In the genomic region with DNA sequence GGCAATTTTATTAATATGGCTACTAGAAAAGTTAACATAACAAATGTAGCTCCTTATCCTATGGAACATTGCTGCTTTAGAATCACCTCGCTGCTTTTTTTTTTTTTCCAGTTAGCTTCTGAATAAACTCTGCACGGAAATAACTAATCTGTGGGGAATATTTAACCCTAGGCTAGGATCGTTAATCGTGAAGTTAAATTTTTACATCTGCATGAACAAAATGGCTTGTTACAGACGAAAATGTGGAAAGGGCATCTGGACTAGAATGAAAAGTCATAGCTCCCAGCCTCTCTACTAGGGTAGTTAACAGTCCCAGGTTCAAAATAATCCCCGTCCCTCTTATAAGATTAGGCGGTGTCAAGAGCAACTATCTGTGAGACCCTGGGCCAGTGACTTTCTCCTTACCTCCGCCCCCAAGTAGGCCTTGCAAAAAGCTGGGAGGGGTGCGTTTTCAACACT, we compare ENCODE assay signal across 8 cellular contexts. TPM values are rescaled to one million over a fixed set of nuclear protein-coding genes. Genes with fewer than 3 reads are reported as not detected.
DNase-seq lines count a peak whose midpoint lies in the region; ATAC-seq and TF ChIP-seq lines count a peak whose summit lies in the region.

No MANE protein-coding gene starts in this region.

- peak overlapping the region; percentile 51 for H3K27ac ChIP-seq in PC-3 (ENCODE audit: low read length)

- no peaks in the 10 kb centered on the region for H3K9me2 ChIP-seq in PC-3 (replicated peaks; ENCODE audit: low read length)

- H3K9me3 ChIP-seq in PC-3 (ENCODE audit: low read length) = no peaks in the 10 kb centered on the region

- peak overlapping the region; percentile 77 for H3K9ac ChIP-seq in PC-3 (ENCODE audit: low read length)

- H3K9me3 Mint-ChIP-seq in osteocyte (ENCODE audit: unreplicated experiment) = no peaks in the 10 kb centered on the region

- no peaks in the 10 kb centered on the region for H3K36me3 Mint-ChIP-seq in osteocyte (ENCODE audit: unreplicated experiment)

- no peaks in the 10 kb centered on the region for H3K27me3 ChIP-seq in PC-3 (ENCODE audit: low read length)

- H3K4me2 ChIP-seq in PC-3 (ENCODE audit: low read length) = peak overlapping the region; percentile 97

- H3K27me3 Mint-ChIP-seq in osteocyte (ENCODE audit: unreplicated experiment) = no peaks in the 10 kb centered on the region

- TSS peak; percentile 75 for BruUV-seq in PC-3 (replicated peaks; lab: Mats Ljungman, UMichigan)

- ATAC-seq in PC-3 (no peak), HG02840 (IDR thresholded peaks at IDR 0.05; ENCODE audit: low FRiP score, unreplicated experiment) (no peak), GM18505 (IDR thresholded peaks at IDR 0.05; ENCODE audit: unreplicated experiment) (no peak), HG03342 (IDR thresholded peaks at IDR 0.05; ENCODE audit: unreplicated experiment) (no peak)

- H3K4me1 ChIP-seq in PC-3 (ENCODE audit: insufficient read depth, low read length) = peaks cover 48% of the 10 kb centered on the region

- H3K36me3 ChIP-seq in PC-3 (ENCODE audit: low read depth, low read length) = no peaks in the 10 kb centered on the region

- intact Hi-C loops in PC-3 (cut with micrococcal nuclease) = no loop called here

- H2AFZ ChIP-seq in PC-3 (ENCODE audit: low read length) = peak overlapping the region; percentile 98

- TF ChIP-seq CTCF in PC-3 (conservative IDR thresholded peaks at IDR 0.05; ENCODE audit: low read depth, low read length) (no peak), epithelial cell of esophagus (IDR thresholded peaks at IDR 0.05; ENCODE audit: insufficient read depth, low read depth, low read length, missing control alignments) (no peak), osteocyte (IDR thresholded peaks at IDR 0.05) (no peak)

- H3K4me3 Mint-ChIP-seq in osteocyte (ENCODE audit: unreplicated experiment) = peak overlapping the region; percentile 76

- peaks cover 27% of the 10 kb centered on the region for H3K4me1 Mint-ChIP-seq in osteocyte (ENCODE audit: unreplicated experiment)

- DNase-seq in NCI-H526 treated with DMSO at 0.1 percent for 48 hours (lab: John Stamatoyannopoulos, UW) (peak; percentile 47), NCI-H526 (lab: John Stamatoyannopoulos, UW) (no peak), PC-3 (no peak), epithelial cell of esophagus (ENCODE audit: low read depth) (no peak), osteocyte (ENCODE audit: extremely low spot score, unreplicated experiment) (no peak)

- no peak for TF ChIP-seq POLR2A in GM18505 (IDR thresholded peaks at IDR 0.05; ENCODE audit: borderline replicate concordance, extremely low read depth, insufficient read depth, insufficient read length)

- H3K4me3 ChIP-seq in PC-3 (ENCODE audit: low read length) (peak overlapping the region; percentile 97), epithelial cell of esophagus (ENCODE audit: low read length) (peak overlapping the region; percentile 79)

- no peaks in the 10 kb centered on the region for H4K20me1 ChIP-seq in PC-3 (ENCODE audit: low read length)

- peaks cover 48% of the 10 kb centered on the region for H3K79me2 ChIP-seq in PC-3 (ENCODE audit: low read length)

- POLR2A ChIA-PET in PC-3 (lab: Charles Lee; ENCODE audit: unreplicated experiment) = interaction anchor here (0.7 kb wide), 2 partner anchors 75 to 78 kb away, joined by 3 to 4 read pairs; a partner anchor contains a TSS

- peak overlapping the region; percentile 48 for H3K27ac Mint-ChIP-seq in osteocyte (ENCODE audit: unreplicated experiment)

- peaks cover under 1% of the 10 kb centered on the region for H3F3A ChIP-seq in PC-3 (ENCODE audit: low read length, unreplicated experiment)

- CTCF ChIA-PET in PC-3 (lab: Charles Lee) = interaction anchor here (0.8 kb wide), 1 partner anchor 9 kb away, joined by 3 read pairs; no protein-coding TSS in a partner anchor

RNA-seq across cellular contexts. Expression of a gene that starts 0.5 kb away (rescaled TPM):
- 8.2 and 21.8 TPM in 2 replicates for total RNA-seq in PC-3 (2014; rRNA removed)
- 6.7 and 9.1 TPM in 2 replicates for total RNA-seq in osteocyte
